ENCODE assay signal across 18 cellular contexts in genomic region chr17:65108152-65108551, GRCh38.
"Had no signal": no experiment of that assay in that cellular context is flagged by ENCODE, and none has a peak within 500 bp of the region (broad histone marks: within the 10 kb centered on the region; RNA-seq: fewer than 3 reads in every experiment).

No MANE protein-coding gene starts in this region.

- DNase-seq: activated CD4-positive, alpha-beta T cell treated with anti-CD3 and anti-CD28 coated beads for 48 hours; activated CD4-positive, alpha-beta T cell treated with anti-CD3 and anti-CD28 coated beads, Interleukin-2, amount 50 U/mL, for 4 hours; activated CD4-positive, CD25-positive, alpha-beta regulatory T cell treated with anti-CD3 and anti-CD28 coated beads, Interleukin-2, amount 50 U/mL, for 72 hours; activated CD8-positive, alpha-beta memory T cell treated with anti-CD3 and anti-CD28 coated beads, Interleukin-2, amount 50 U/mL, for 48 hours; activated CD8-positive, alpha-beta T cell treated with anti-CD3 and anti-CD28 coated beads, Interleukin-2, amount 10 ng/mL, durations not matched to agents 7 days and 5 days; activated T-cell treated with anti-CD3 and anti-CD28 coated beads, Interleukin-2, amount 50 U/mL, for 1 hour; aorta; MM.1S; NCI-H1105; NCI-H1436; NCI-H1694 treated with DMSO at 0.1 percent for 48 hours; NCI-H2029 treated with DMSO at 0.1 percent for 48 hours; NCI-H446; SIG-M5; T-helper 17 cell; T-helper 9 cell had no signal

- FAIRE-seq: RCC 7860 had no signal

- ATAC-seq: activated CD8-positive, alpha-beta T cell treated with anti-CD3 and anti-CD28 coated beads, Interleukin-2, amount 10 ng/mL, durations not matched to agents 7 days and 5 days; T-helper 17 cell; WTC11 had no signal
